In the genomic region with DNA sequence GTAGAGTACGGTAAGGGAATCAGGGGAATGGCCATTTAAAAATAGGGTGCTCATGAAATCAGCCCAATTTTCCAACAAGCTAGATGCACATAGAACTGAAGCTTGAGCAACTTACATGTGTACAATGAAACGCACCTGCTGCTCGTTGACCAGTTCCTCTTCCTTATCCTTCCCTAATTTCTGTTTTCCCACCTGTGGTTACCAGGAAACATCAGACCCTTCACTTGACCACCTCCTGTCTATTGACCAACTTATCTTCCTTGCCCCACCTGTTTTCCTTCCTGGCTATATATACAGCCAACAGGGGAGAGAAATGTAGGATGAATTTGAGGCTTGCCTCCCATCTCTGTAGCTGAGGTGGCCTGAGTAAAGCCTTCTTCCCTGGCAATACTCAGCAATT, we compare ENCODE assay signal across 21 cellular contexts. TPM values are rescaled to one million over a fixed set of nuclear protein-coding genes. Genes with fewer than 3 reads are reported as not detected.
DNase-seq lines count a peak whose midpoint lies in the region; ATAC-seq, FAIRE-seq and TF ChIP-seq lines count a peak whose summit lies in the region.
"Had no signal": no experiment of that assay in that cellular context is flagged by ENCODE, and none has a peak within 500 bp of the region (broad histone marks: within the 10 kb centered on the region; RNA-seq: fewer than 3 reads in every experiment).

No MANE protein-coding gene starts in this region.

- POLR2A ChIA-PET in HepG2 (lab: Yijun Ruan, JAX) (no interaction called here), K562 (lab: Yijun Ruan, JAX) (interaction anchor here (0.6 kb wide), 1 partner anchor 266 kb away, joined by 3 read pairs; no protein-coding TSS in a partner anchor)

- in situ Hi-C loops in HepG2 (cut with HindIII; ENCODE audit: extremely low pct_ligation_motif_present, low pct_unique_long_range_greater_than_20kb) (no loop called here), K562 (cut with MboI) (no loop called here)

- H3K4me1 ChIP-seq in HepG2 (ENCODE audit: insufficient read depth, low read length) (peaks cover 29% of the 10 kb centered on the region), right lobe of liver (no peaks in the 10 kb centered on the region), K562 (replicated peaks in 1 of 2; ENCODE audit: control insufficient read depth in 2 of 2, insufficient read depth in 2 of 2, low read length in 2 of 2) (peaks cover 0 to 18% of the 10 kb centered on the region in 2 experiments; a peak in 4 of 5 replicates)
- H3K4me1 ChIP-seq: SJCRH30 had no signal

- BruUV-seq in HepG2 (replicated peaks; lab: Mats Ljungman, UMichigan) (no TSS peak), K562 (replicated peaks; lab: Mats Ljungman, UMichigan) (no TSS peak)

- no peak for DNase-seq in HepG2 (ENCODE audit: low spot score)
- no peak for DNase-seq in right lobe of liver
- peak; percentile 90 for DNase-seq in NCI-H748 (lab: John Stamatoyannopoulos, UW; ENCODE audit: unreplicated experiment)
- DNase-seq in K562 (ENCODE audit: extremely low read depth in 1 of 4, low spot score in 3 of 4): no peak
- DNase-seq in head of caudate nucleus: no peak
- no peak for DNase-seq in C1 segment of cervical spinal cord (lab: John Stamatoyannopoulos, UW)
- DNase-seq in superior temporal gyrus (ENCODE audit: extremely low spot score): no peak
- DNase-seq: AML-193; Calu3; CD4-positive, CD25-positive, alpha-beta regulatory T cell; DND-41; GDM1; NCI-H1436 treated with DMSO at 0.1 percent for 48 hours; NCI-H2081 treated with DMSO at 0.1 percent for 48 hours; NK-92 treated with Interleukin-12 subunit alpha and Interleukin-12 subunit beta, amount 100 ng/mL, for 24 hours; OCI-M1; RPMI8226; SJCRH30; T-helper 2 cell had no signal

- TF ChIP-seq EP300 in HepG2 (IDR thresholded peaks at IDR 0.05; ENCODE audit: low read depth in 2 of 2, low read length in 2 of 2) (no peak), HepG2 (CRISPR knock-in tag; IDR thresholded peaks at IDR 0.05; ENCODE audit: borderline replicate concordance) (no peak), K562 (IDR thresholded peaks at IDR 0.05; ENCODE audit: low read length) (no peak)

- intact Hi-C loops in HepG2 (cut with micrococcal nuclease; ENCODE audit: unreplicated experiment) (no loop called here), right lobe of liver (cut with DNase I) (no loop called here), K562 (cut with micrococcal nuclease) (loop anchor here (5.0 kb wide), 1 partner anchor 58 kb away; no protein-coding TSS in a partner anchor), head of caudate nucleus (cut with DNase I) (no loop called here)

- no peaks in the 10 kb centered on the region for H3K9me3 ChIP-seq in HepG2 (ENCODE audit: low read length)
- H3K9me3 ChIP-seq in right lobe of liver: no peaks in the 10 kb centered on the region
- H3K9me3 ChIP-seq in K562 (replicated peaks; ENCODE audit: control insufficient read depth, insufficient read depth, low read depth, low read length): no peaks in the 10 kb centered on the region
- H3K9me3 ChIP-seq: SJCRH30 had no signal

- CTCF ChIA-PET in HepG2 (lab: Yijun Ruan, JAX; ENCODE audit: low intra/inter-chr PET ratio, low total read pairs) (no interaction called here), K562 (lab: Yijun Ruan, JAX; ENCODE audit: low intra/inter-chr PET ratio) (no interaction called here)

- no peaks in the 10 kb centered on the region for H3K9me1 ChIP-seq in K562 (ENCODE audit: control insufficient read depth, insufficient read depth, low read length)

- TF ChIP-seq POLR2A in HepG2 (IDR thresholded peaks at IDR 0.05; ENCODE audit: insufficient read depth in 1 of 2, low read depth in 2 of 2, low read length in 2 of 2) (no peak), right lobe of liver (IDR thresholded peaks at IDR 0.05) (no peak), K562 (conservative IDR thresholded peaks at IDR 0.05) (no peak)

- H4K20me1 ChIP-seq in HepG2 (ENCODE audit: insufficient read depth, low read length): no peaks in the 10 kb centered on the region
- H4K20me1 ChIP-seq in K562 (replicated peaks; ENCODE audit: control insufficient read depth, insufficient read depth, low read length): no peaks in the 10 kb centered on the region

- H3K9ac ChIP-seq in HepG2 (ENCODE audit: insufficient read depth, low read depth, low read length) (no peak overlapping the region), K562 (ENCODE audit: insufficient read depth in 1 of 2, low read depth in 2 of 2, low read length in 2 of 2) (no peak overlapping the region)

- peak overlapping the region; percentile 44 for H2AFZ ChIP-seq in HepG2 (ENCODE audit: low read length)
- H2AFZ ChIP-seq in K562 (ENCODE audit: low read depth, low read length): no peak overlapping the region
- H2AFZ ChIP-seq: GM23338 had no signal

- H3K36me3 ChIP-seq in HepG2 (replicated peaks in 1 of 2; ENCODE audit: control insufficient read depth in 1 of 2, insufficient read depth in 2 of 2, low read length in 2 of 2): no peaks in the 10 kb centered on the region
- no peaks in the 10 kb centered on the region for H3K36me3 ChIP-seq in right lobe of liver
- no peaks in the 10 kb centered on the region for H3K36me3 ChIP-seq in K562 (ENCODE audit: control insufficient read depth, insufficient read depth, low read length)
- H3K36me3 ChIP-seq: SJCRH30 had no signal

- peak overlapping the region; percentile 46 for H3K4me2 ChIP-seq in HepG2 (ENCODE audit: low read depth, low read length)
- H3K4me2 ChIP-seq in K562 (ENCODE audit: insufficient read depth, low read length): no peak overlapping the region
- H3K4me2 ChIP-seq: GM23338 had no signal

- no peak for TF ChIP-seq RAD21 in HepG2 (CRISPR knock-in tag; IDR thresholded peaks at IDR 0.05)
- TF ChIP-seq RAD21 in K562 (CRISPR knock-in tag; conservative IDR thresholded peaks at IDR 0.05 in 1 of 2, IDR thresholded peaks at IDR 0.05 in 1 of 2): no peak

- FAIRE-seq in HepG2 (lab: Jason Lieb, UNC) (no peak), K562 (lab: Jason Lieb, UNC) (peak; percentile 37)

- H3K27me3 ChIP-seq in HepG2 (ENCODE audit: control insufficient read depth in 1 of 2, insufficient read depth in 2 of 2, low read length in 2 of 2) (peaks cover 0 to 1% of the 10 kb centered on the region in 2 experiments; a peak in 2 of 5 replicates), right lobe of liver (no peaks in the 10 kb centered on the region), K562 (ENCODE audit: control insufficient read depth in 2 of 2, insufficient read depth in 2 of 2, low read length in 2 of 2) (0 out of 5 replicates have a peak, but pooled peaks cover 0 to 4% of the 10 kb centered on the region in 2 experiments)
- H3K27me3 ChIP-seq: SJCRH30 had no signal

- H3K27ac ChIP-seq in HepG2 (ENCODE audit: extremely low read length, insufficient read depth, low read length) (no peak overlapping the region), right lobe of liver (no peak overlapping the region), K562 (ENCODE audit: extremely low read depth, low read depth, low read length) (no peak overlapping the region)
- H3K27ac ChIP-seq: SJCRH30 had no signal

- ATAC-seq in HepG2 (peak; percentile 50; the same call in 1 of the 3 replicates), right lobe of liver (no peak), K562 (no peak)
- ATAC-seq: GM23338, HCT116 had no signal

- H3K4me3 ChIP-seq in HepG2 (replicated peaks in 1 of 3; ENCODE audit: insufficient read depth in 1 of 3, low read depth in 2 of 3, low read length in 3 of 3) (no peak overlapping the region), right lobe of liver (no peak overlapping the region), K562 (no peak overlapping the region)
- H3K4me3 ChIP-seq: GM23338, SJCRH30 had no signal

- H3K79me2 ChIP-seq in HepG2 (ENCODE audit: insufficient read depth, low read length): no peaks in the 10 kb centered on the region
- H3K79me2 ChIP-seq in K562 (ENCODE audit: control insufficient read depth, insufficient read depth, low read length): no peaks in the 10 kb centered on the region

- 82% methylated on average over 3 of the region's 3 CpGs for WGBS in HepG2 (ENCODE audit: low lambda C conversion rate)
- WGBS in right lobe of liver (ENCODE audit: insufficient coverage, low coverage, low lambda C conversion rate, missing lambda C conversion rate): 75% methylated on average over 3 of the region's 3 CpGs
- WGBS in K562 (ENCODE audit: insufficient coverage, low coverage, missing lambda C conversion rate): 37% methylated on average over 3 of the region's 3 CpGs

- TF ChIP-seq CTCF in HepG2 (CRISPR knock-in tag; IDR thresholded peaks at IDR 0.05): no peak
- no peak for TF ChIP-seq CTCF in right lobe of liver (IDR thresholded peaks at IDR 0.05)
- TF ChIP-seq CTCF in K562 (IDR thresholded peaks at IDR 0.05 in 2 of 3, conservative IDR thresholded peaks at IDR 0.05 in 1 of 3; ENCODE audit: insufficient read depth in 2 of 3, low read depth in 1 of 3, low read length in 3 of 3): no peak

RNA-seq across cellular contexts. Expression of a gene that starts 37.8 kb away (rescaled TPM):
- total RNA-seq in HepG2 (2016; rRNA removed; fragmentation: Illumina TruSeq; extraction: Trizol): 14.2 and 23.4 TPM in 2 replicates
- 38.2 and 53.3 TPM in 2 replicates for total RNA-seq in HepG2 (2016; cell fraction: cytosol; rRNA removed; fragmentation: Illumina TruSeq; extraction: Trizol; ENCODE audit: low read depth)
- 13.2 and 22.4 TPM in 2 replicates for total RNA-seq in HepG2 (2016; cell fraction: insoluble cytoplasmic fraction; rRNA removed; fragmentation: Illumina TruSeq; extraction: Trizol)
- 12.4 and 13.4 TPM in 2 replicates for total RNA-seq in HepG2 (2016; cell fraction: membrane; rRNA removed; fragmentation: Illumina TruSeq; extraction: Trizol)
- 71.0 and 73.9 TPM in 2 replicates for total RNA-seq in HepG2 (2016; cell fraction: nucleus; rRNA removed; fragmentation: Illumina TruSeq; extraction: Trizol)
- 17.1 and 22.1 TPM in 2 replicates for polyA plus RNA-seq in HepG2 (2011; rRNA removed)
- 5.9 and 10.7 TPM in 2 replicates for polyA plus RNA-seq in HepG2 (2011; cell fraction: cytosol; rRNA removed)
- polyA plus RNA-seq in HepG2 (2011; cell fraction: nucleus; rRNA removed): 46.0 and 51.6 TPM in 2 replicates
- 17.5 and 19.8 TPM in 2 replicates for polyA plus RNA-seq in HepG2 (2012)
- 0.33 and 0.40 TPM in 2 replicates for polyA plus RNA-seq in HepG2 (2016; cell fraction: cytosol; fragmentation: Illumina TruSeq; extraction: Trizol; ENCODE audit: low read depth)
- 6.6 and 6.7 TPM in 2 replicates for polyA plus RNA-seq in HepG2 (2016; cell fraction: insoluble cytoplasmic fraction; fragmentation: Illumina TruSeq; extraction: Trizol; ENCODE audit: low read depth)
- 1.1 and 1.5 TPM in 2 replicates for polyA plus RNA-seq in HepG2 (2016; cell fraction: membrane; fragmentation: Illumina TruSeq; extraction: Trizol; ENCODE audit: low read depth)
- polyA plus RNA-seq in HepG2 (2016; cell fraction: nucleus; fragmentation: Illumina TruSeq; extraction: Trizol; ENCODE audit: insufficient read depth, low read depth): 16.3 and 19.9 TPM in 2 replicates
- polyA minus RNA-seq in HepG2 (2011; rRNA and poly(A)+ RNA removed; ENCODE audit: low replicate concordance): 0.12 and 96.5 TPM in 2 replicates
- 28.1 and 39.1 TPM in 2 replicates for polyA minus RNA-seq in HepG2 (2011; cell fraction: cytosol; rRNA and poly(A)+ RNA removed)
- polyA minus RNA-seq in HepG2 (2011; cell fraction: nucleus; rRNA and poly(A)+ RNA removed): 471 and 523 TPM in 2 replicates
- total RNA-seq in right lobe of liver: 10 to 100 TPM; 15.5 to 56.4 (median 27.1) TPM
- total RNA-seq in K562 (2011; cell fraction: chromatin; rRNA removed; ENCODE audit: low replicate concordance): 3.3 and 9.4 TPM in 2 replicates
- total RNA-seq in K562 (2011; cell fraction: nucleolus; rRNA removed): 1.3 and 2.5 TPM in 2 replicates
- total RNA-seq in K562 (2011; cell fraction: nucleoplasm; rRNA removed): 5.9 and 9.7 TPM in 2 replicates
- 0.45 and 1.3 TPM in 2 replicates for total RNA-seq in K562 (2014; rRNA removed)
- 2.0 and 2.3 TPM in 2 replicates for total RNA-seq in K562 (2014; rRNA removed; fragmentation: Illumina TruSeq; extraction: Trizol)
- 1.3 and 1.6 TPM in 2 replicates for total RNA-seq in K562 (2015; rRNA removed; fragmentation: Illumina TruSeq; extraction: Trizol)
- total RNA-seq in K562 (2021): 1.8 and 3.1 TPM in 2 replicates
- polyA plus RNA-seq in K562 (2011; rRNA removed): 0.85 and 1.3 TPM in 2 replicates
- polyA plus RNA-seq in K562 (2011; cell fraction: cytosol; rRNA removed): 0.25 and 0.58 TPM in 2 replicates
- 2.8 and 3.2 TPM in 2 replicates for polyA plus RNA-seq in K562 (2011; cell fraction: nucleus; rRNA removed)
- 0.53 and 0.61 TPM in 2 replicates for polyA plus RNA-seq in K562 (2012)
- 0.75 and 1.1 TPM in 2 replicates for polyA plus RNA-seq in K562 (2014; fragmentation: Illumina TruSeq; extraction: Trizol)
- polyA plus RNA-seq in K562 (2014; fragmentation: Nextera tagmentation; extraction: Ambion mirVana): 1 to 10 TPM in 1 of 2 experiments, under 1 TPM in 1; 0.39 to 1.0 TPM
- 0.94 and 1.1 TPM in 2 replicates for polyA plus RNA-seq in K562 (2014; rRNA removed)
- polyA minus RNA-seq in K562 (2011; rRNA and poly(A)+ RNA removed): 3.0 and 5.4 TPM in 2 replicates
- polyA minus RNA-seq in K562 (2011; cell fraction: cytosol; rRNA and poly(A)+ RNA removed): 0.86 and 3.3 TPM in 2 replicates
- polyA minus RNA-seq in K562 (2011; cell fraction: nucleus; rRNA and poly(A)+ RNA removed): 4.3 and 11.1 TPM in 2 replicates
- total RNA-seq: CD4-positive, CD25-positive, alpha-beta regulatory T cell had no signal
- polyA plus RNA-seq: CD4-positive, CD25-positive, alpha-beta regulatory T cell had no signal
